In genomic region chr16:4392382-4393242, GRCh38 we compare ENCODE assay signal across 2 cellular contexts.
A peak's percentile ranks its signal among the peaks of the same experiment; 100 is the strongest.
TF ChIP-seq lines count a peak whose summit lies in the region.

No MANE protein-coding gene starts in this region.

TF ChIP-seq in WTC11, 78 proteins besides CTCF, POLR2A, EP300 and RAD21 (continues in another document):
- TF ChIP-seq, protein P1, sequence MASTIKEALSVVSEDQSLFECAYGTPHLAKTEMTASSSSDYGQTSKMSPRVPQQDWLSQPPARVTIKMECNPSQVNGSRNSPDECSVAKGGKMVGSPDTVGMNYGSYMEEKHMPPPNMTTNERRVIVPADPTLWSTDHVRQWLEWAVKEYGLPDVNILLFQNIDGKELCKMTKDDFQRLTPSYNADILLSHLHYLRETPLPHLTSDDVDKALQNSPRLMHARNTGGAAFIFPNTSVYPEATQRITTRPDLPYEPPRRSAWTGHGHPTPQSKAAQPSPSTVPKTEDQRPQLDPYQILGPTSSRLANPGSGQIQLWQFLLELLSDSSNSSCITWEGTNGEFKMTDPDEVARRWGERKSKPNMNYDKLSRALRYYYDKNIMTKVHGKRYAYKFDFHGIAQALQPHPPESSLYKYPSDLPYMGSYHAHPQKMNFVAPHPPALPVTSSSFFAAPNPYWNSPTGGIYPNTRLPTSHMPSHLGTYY (CRISPR knock-in tag; IDR thresholded peaks at IDR 0.05) = no peak
- no peak for TF ChIP-seq NR2C2 (CRISPR knock-in tag; IDR thresholded peaks at IDR 0.05)
- TF ChIP-seq, protein P2, sequence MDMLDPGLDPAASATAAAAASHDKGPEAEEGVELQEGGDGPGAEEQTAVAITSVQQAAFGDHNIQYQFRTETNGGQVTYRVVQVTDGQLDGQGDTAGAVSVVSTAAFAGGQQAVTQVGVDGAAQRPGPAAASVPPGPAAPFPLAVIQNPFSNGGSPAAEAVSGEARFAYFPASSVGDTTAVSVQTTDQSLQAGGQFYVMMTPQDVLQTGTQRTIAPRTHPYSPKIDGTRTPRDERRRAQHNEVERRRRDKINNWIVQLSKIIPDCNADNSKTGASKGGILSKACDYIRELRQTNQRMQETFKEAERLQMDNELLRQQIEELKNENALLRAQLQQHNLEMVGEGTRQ (CRISPR knock-in tag; IDR thresholded peaks at IDR 0.05) = peak; percentile 90
- TF ChIP-seq IRF1 (CRISPR knock-in tag; IDR thresholded peaks at IDR 0.05) = no peak
- TF ChIP-seq RELA (CRISPR knock-in tag; IDR thresholded peaks at IDR 0.05; ENCODE audit: borderline replicate concordance) = no peak
- no peak for TF ChIP-seq NFE2L1 (CRISPR knock-in tag; IDR thresholded peaks at IDR 0.05)
- peak; percentile 58; the same call in 1 of the 2 replicates for TF ChIP-seq FOXP1 (CRISPR knock-in tag; IDR thresholded peaks at IDR 0.05; ENCODE audit: borderline replicate concordance)
- no peak for TF ChIP-seq SOX15 (CRISPR knock-in tag; IDR thresholded peaks at IDR 0.05)
- no peak for TF ChIP-seq ZNF396 (CRISPR knock-in tag; IDR thresholded peaks at IDR 0.05; ENCODE audit: borderline replicate concordance)
- no peak for TF ChIP-seq E2F1 (CRISPR knock-in tag; IDR thresholded peaks at IDR 0.05)
- peak; percentile 77 for TF ChIP-seq SP1 (CRISPR knock-in tag; conservative IDR thresholded peaks at IDR 0.05)
- no peak for TF ChIP-seq JAZF1 (CRISPR knock-in tag; IDR thresholded peaks at IDR 0.05)
- TF ChIP-seq SMAD3 (CRISPR knock-in tag; IDR thresholded peaks at IDR 0.05; ENCODE audit: borderline replicate concordance) = 0 out of 2 replicates have a peak, but pooled peaks have one; percentile 6
- TF ChIP-seq NR1H2 (CRISPR knock-in tag; IDR thresholded peaks at IDR 0.05) = no peak
- no peak for TF ChIP-seq OVOL2 (CRISPR knock-in tag; IDR thresholded peaks at IDR 0.05; ENCODE audit: borderline replicate concordance)
- TF ChIP-seq, protein P3, sequence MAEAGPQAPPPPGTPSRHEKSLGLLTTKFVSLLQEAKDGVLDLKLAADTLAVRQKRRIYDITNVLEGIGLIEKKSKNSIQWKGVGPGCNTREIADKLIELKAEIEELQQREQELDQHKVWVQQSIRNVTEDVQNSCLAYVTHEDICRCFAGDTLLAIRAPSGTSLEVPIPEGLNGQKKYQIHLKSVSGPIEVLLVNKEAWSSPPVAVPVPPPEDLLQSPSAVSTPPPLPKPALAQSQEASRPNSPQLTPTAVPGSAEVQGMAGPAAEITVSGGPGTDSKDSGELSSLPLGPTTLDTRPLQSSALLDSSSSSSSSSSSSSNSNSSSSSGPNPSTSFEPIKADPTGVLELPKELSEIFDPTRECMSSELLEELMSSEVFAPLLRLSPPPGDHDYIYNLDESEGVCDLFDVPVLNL (CRISPR knock-in tag; IDR thresholded peaks at IDR 0.05; ENCODE audit: borderline replicate concordance, low read depth) = no peak
- no peak for TF ChIP-seq NR3C1 (CRISPR knock-in tag; conservative IDR thresholded peaks at IDR 0.05; ENCODE audit: low read depth)
- TF ChIP-seq ESRRA (CRISPR knock-in tag; IDR thresholded peaks at IDR 0.05; ENCODE audit: borderline replicate concordance) = 0 out of 2 replicates have a peak, but pooled peaks have one; percentile 55
- no peak for TF ChIP-seq ZNF671 (CRISPR knock-in tag; IDR thresholded peaks at IDR 0.05)
- no peak for TF ChIP-seq ZNF425 (CRISPR knock-in tag; conservative IDR thresholded peaks at IDR 0.05)
- no peak for TF ChIP-seq ZNF263 (CRISPR knock-in tag; IDR thresholded peaks at IDR 0.05; ENCODE audit: low read depth)

TF ChIP-seq in HepG2, 621 proteins besides CTCF, POLR2A, EP300 and RAD21:
- TF ChIP-seq HNRNPLL (IDR thresholded peaks at IDR 0.05; ENCODE audit: low read depth, low read length, poor library complexity, severe bottlenecking) = no peak
- TF ChIP-seq, protein P4, sequence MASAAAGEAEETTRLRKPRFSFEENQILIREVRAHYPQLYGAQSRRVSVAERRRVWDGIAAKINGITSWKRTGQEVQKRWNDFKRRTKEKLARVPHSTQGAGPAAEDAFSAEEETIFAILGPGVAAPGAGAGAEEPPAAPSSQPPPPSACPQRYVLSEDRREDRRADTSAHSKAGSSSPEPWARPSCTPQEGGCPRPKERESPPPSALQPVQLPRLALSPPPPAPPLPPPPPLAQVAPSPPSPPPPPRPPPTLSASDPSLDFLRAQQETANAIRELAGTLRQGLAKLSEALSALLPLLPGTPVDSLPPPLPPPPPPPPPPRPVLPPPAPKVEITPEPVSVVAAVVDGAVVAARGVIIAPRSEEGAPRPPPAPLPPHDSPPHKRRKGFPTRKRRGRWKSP (CRISPR knock-in tag; IDR thresholded peaks at IDR 0.05) = no peak
- TF ChIP-seq, protein P5, sequence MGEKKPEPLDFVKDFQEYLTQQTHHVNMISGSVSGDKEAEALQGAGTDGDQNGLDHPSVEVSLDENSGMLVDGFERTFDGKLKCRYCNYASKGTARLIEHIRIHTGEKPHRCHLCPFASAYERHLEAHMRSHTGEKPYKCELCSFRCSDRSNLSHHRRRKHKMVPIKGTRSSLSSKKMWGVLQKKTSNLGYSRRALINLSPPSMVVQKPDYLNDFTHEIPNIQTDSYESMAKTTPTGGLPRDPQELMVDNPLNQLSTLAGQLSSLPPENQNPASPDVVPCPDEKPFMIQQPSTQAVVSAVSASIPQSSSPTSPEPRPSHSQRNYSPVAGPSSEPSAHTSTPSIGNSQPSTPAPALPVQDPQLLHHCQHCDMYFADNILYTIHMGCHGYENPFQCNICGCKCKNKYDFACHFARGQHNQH (CRISPR knock-in tag; IDR thresholded peaks at IDR 0.05) = no peak
- no peak for TF ChIP-seq ZNF589 (CRISPR knock-in tag; conservative IDR thresholded peaks at IDR 0.05)
- TF ChIP-seq ZNF430 (CRISPR knock-in tag; IDR thresholded peaks at IDR 0.05) = no peak
- no peak for TF ChIP-seq ZNF549 (CRISPR knock-in tag; IDR thresholded peaks at IDR 0.05)
- TF ChIP-seq DMTF1 (CRISPR knock-in tag; IDR thresholded peaks at IDR 0.05) = no peak
- TF ChIP-seq GMEB2 (CRISPR knock-in tag; IDR thresholded peaks at IDR 0.05; ENCODE audit: low read depth) = no peak
- TF ChIP-seq ZNF432 (CRISPR knock-in tag; IDR thresholded peaks at IDR 0.05; ENCODE audit: borderline replicate concordance) = no peak
- no peak for TF ChIP-seq ZNF547 (CRISPR knock-in tag; IDR thresholded peaks at IDR 0.05)
- TF ChIP-seq SOX13 (IDR thresholded peaks at IDR 0.05) = no peak
- no peak for TF ChIP-seq SOX13 (CRISPR knock-in tag; conservative IDR thresholded peaks at IDR 0.05 in 1 of 2, IDR thresholded peaks at IDR 0.05 in 1 of 2)
- TF ChIP-seq, protein P6, sequence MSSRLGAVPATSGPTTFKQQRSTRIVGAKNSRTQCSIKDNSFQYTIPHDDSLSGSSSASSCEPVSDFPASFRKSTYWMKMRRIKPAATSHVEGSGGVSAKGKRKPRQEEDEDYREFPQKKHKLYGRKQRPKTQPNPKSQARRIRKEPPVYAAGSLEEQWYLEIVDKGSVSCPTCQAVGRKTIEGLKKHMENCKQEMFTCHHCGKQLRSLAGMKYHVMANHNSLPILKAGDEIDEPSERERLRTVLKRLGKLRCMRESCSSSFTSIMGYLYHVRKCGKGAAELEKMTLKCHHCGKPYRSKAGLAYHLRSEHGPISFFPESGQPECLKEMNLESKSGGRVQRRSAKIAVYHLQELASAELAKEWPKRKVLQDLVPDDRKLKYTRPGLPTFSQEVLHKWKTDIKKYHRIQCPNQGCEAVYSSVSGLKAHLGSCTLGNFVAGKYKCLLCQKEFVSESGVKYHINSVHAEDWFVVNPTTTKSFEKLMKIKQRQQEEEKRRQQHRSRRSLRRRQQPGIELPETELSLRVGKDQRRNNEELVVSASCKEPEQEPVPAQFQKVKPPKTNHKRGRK (CRISPR knock-in tag; IDR thresholded peaks at IDR 0.05) = no peak
- no peak for TF ChIP-seq ZNF260 (CRISPR knock-in tag; IDR thresholded peaks at IDR 0.05; ENCODE audit: borderline replicate concordance, low read depth)
- TF ChIP-seq ZNF256 (CRISPR knock-in tag; conservative IDR thresholded peaks at IDR 0.05) = no peak
- TF ChIP-seq ZNF562 (CRISPR knock-in tag; IDR thresholded peaks at IDR 0.05; ENCODE audit: borderline replicate concordance) = no peak
- TF ChIP-seq REPIN1 (CRISPR knock-in tag; IDR thresholded peaks at IDR 0.05; ENCODE audit: borderline replicate concordance, low read depth) = no peak
- TF ChIP-seq, protein P7, sequence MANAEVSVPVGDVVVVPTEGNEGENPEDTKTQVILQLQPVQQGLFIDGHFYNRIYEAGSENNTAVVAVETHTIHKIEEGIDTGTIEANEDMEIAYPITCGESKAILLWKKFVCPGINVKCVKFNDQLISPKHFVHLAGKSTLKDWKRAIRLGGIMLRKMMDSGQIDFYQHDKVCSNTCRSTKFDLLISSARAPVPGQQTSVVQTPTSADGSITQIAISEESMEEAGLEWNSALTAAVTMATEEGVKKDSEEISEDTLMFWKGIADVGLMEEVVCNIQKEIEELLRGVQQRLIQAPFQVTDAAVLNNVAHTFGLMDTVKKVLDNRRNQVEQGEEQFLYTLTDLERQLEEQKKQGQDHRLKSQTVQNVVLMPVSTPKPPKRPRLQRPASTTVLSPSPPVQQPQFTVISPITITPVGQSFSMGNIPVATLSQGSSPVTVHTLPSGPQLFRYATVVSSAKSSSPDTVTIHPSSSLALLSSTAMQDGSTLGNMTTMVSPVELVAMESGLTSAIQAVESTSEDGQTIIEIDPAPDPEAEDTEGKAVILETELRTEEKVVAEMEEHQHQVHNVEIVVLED (CRISPR knock-in tag; IDR thresholded peaks at IDR 0.05; ENCODE audit: borderline replicate concordance) = no peak
- TF ChIP-seq ZNF556 (CRISPR knock-in tag; IDR thresholded peaks at IDR 0.05; ENCODE audit: borderline replicate concordance) = no peak
- TF ChIP-seq ZNF33A (CRISPR knock-in tag; IDR thresholded peaks at IDR 0.05; ENCODE audit: borderline replicate concordance) = no peak
- no peak for TF ChIP-seq ZFP82 (CRISPR knock-in tag; IDR thresholded peaks at IDR 0.05; ENCODE audit: borderline replicate concordance)
